Comparison of ENCODE assay signal across 34 cellular contexts in genomic region chr2:159907914-159908313, GRCh38. TPM values are rescaled to one million over a fixed set of nuclear protein-coding genes. Genes with fewer than 3 reads are reported as not detected.
A peak's percentile ranks its signal among the peaks of the same experiment; 100 is the strongest.
DNase-seq lines count a peak whose midpoint lies in the region; ATAC-seq, FAIRE-seq and TF ChIP-seq lines count a peak whose summit lies in the region.
"Had no signal": no experiment of that assay in that cellular context is flagged by ENCODE, and none has a peak within 500 bp of the region (broad histone marks: within the 10 kb centered on the region; RNA-seq: fewer than 3 reads in every experiment).

No MANE protein-coding gene starts in this region.

- no peaks in the 10 kb centered on the region for H3K27me3 ChIP-seq in bronchial epithelial cell (ENCODE audit: control insufficient read depth, insufficient read depth, low read length)
- H3K27me3 ChIP-seq: ascending aorta; BLaER1 treated with 17β-estradiol and CSF1 and Interleukin-3, amounts not matched to agents 10 nM and 100 nM; right atrium auricular region; upper lobe of left lung had no signal

- H3K27ac Mint-ChIP-seq in activated T-cell treated with anti-CD3 and anti-CD28 coated beads, Interleukin-2, amount 50 U/mL, for 72 hours = no peak overlapping the region
- H3K27ac Mint-ChIP-seq: activated CD8-positive, alpha-beta T cell treated with anti-CD3 and anti-CD28 coated beads, Interleukin-2, amount 10 ng/mL, durations not matched to agents 7 days and 5 days; activated naive CD8-positive, alpha-beta T cell treated with anti-CD3 and anti-CD28 coated beads for 36 hours; effector memory CD8-positive, alpha-beta T cell; HFFc6; stimulated activated naive B cell treated with anti-CD40 and anti-IgM and Interleukin-4, amounts not matched to agents 10 μg/mL and 1 μg/mL and 100 μg/mL, for 72 hours; T-helper 2 cell treated with Interferon-gamma antibody and Interleukin-4, amounts not matched to agents 5 μg/mL and 100 μg/mL, for 36 hours had no signal

- no peak for ATAC-seq in activated T-cell treated with anti-CD3 and anti-CD28 coated beads, Interleukin-2, amount 50 U/mL, for 72 hours (replicated peaks in 1 of 2)
- ATAC-seq in GM18498 (IDR thresholded peaks at IDR 0.05; ENCODE audit: unreplicated experiment) = no peak
- ATAC-seq: activated CD8-positive, alpha-beta T cell treated with anti-CD3 and anti-CD28 coated beads, Interleukin-2, amount 10 ng/mL, durations not matched to agents 7 days and 5 days; effector memory CD8-positive, alpha-beta T cell; foreskin keratinocyte; stimulated activated naive B cell treated with anti-CD40 and anti-IgM and Interleukin-4, amounts not matched to agents 10 μg/mL and 1 μg/mL and 100 μg/mL, for 72 hours had no signal

- H3K36me3 Mint-ChIP-seq in activated T-cell treated with anti-CD3 and anti-CD28 coated beads, Interleukin-2, amount 50 U/mL, for 72 hours (ENCODE audit: insufficient read depth in 2 of 2) = peaks cover 2 to 13% of the 10 kb centered on the region in 2 donors

- H3K4me3 Mint-ChIP-seq in activated T-cell treated with anti-CD3 and anti-CD28 coated beads, Interleukin-2, amount 50 U/mL, for 72 hours = peak overlapping the region; percentile 35 to 59
- H3K4me3 Mint-ChIP-seq: activated CD4-positive, alpha-beta T cell treated with anti-CD3 and anti-CD28 coated beads for 36 hours; activated CD8-positive, alpha-beta T cell treated with anti-CD3 and anti-CD28 coated beads, Interleukin-2, amount 10 ng/mL, durations not matched to agents 7 days and 5 days; activated naive CD8-positive, alpha-beta T cell treated with anti-CD3 and anti-CD28 coated beads for 36 hours; effector memory CD8-positive, alpha-beta T cell; HFFc6; stimulated activated naive B cell treated with anti-CD40 and anti-IgM and Interleukin-4, amounts not matched to agents 10 μg/mL and 1 μg/mL and 100 μg/mL, for 72 hours; T-helper 2 cell treated with Interferon-gamma antibody and Interleukin-4, amounts not matched to agents 5 μg/mL and 100 μg/mL, for 36 hours had no signal

- H3K27me3 Mint-ChIP-seq in activated T-cell treated with anti-CD3 and anti-CD28 coated beads, Interleukin-2, amount 50 U/mL, for 72 hours (ENCODE audit: low read depth) = no peaks in the 10 kb centered on the region
- H3K27me3 Mint-ChIP-seq: activated CD4-positive, alpha-beta T cell treated with anti-CD3 and anti-CD28 coated beads for 36 hours; activated naive CD8-positive, alpha-beta T cell treated with anti-CD3 and anti-CD28 coated beads for 36 hours; stimulated activated naive B cell treated with anti-CD40 and anti-IgM and Interleukin-4, amounts not matched to agents 10 μg/mL and 1 μg/mL and 100 μg/mL, for 72 hours had no signal

- no peak for DNase-seq in activated T-cell treated with anti-CD3 and anti-CD28 coated beads, Interleukin-2, amount 50 U/mL, for 72 hours
- DNase-seq in activated T-cell treated with anti-CD3 and anti-CD28 coated beads for 4 hours = no peak
- peak; percentile 17 for DNase-seq in NCI-H2029 treated with DMSO at 0.1 percent for 48 hours (lab: John Stamatoyannopoulos, UW)
- peak; percentile 46 for DNase-seq in bronchial epithelial cell (ENCODE audit: low read depth)
- no peak for DNase-seq in DMS 273 treated with DMSO at 0.1 percent for 48 hours (lab: John Stamatoyannopoulos, UW)
- DNase-seq in NCI-H1105 treated with DMSO at 0.1 percent for 48 hours (lab: John Stamatoyannopoulos, UW) = no peak
- DNase-seq: activated CD4-positive, alpha-beta T cell treated with anti-CD3 and anti-CD28 coated beads for 36 hours; activated CD8-positive, alpha-beta T cell treated with anti-CD3 and anti-CD28 coated beads, Interleukin-2, amount 10 ng/mL, durations not matched to agents 7 days and 5 days; activated effector memory CD4-positive, alpha-beta T cell treated with Interleukin-2 at 50 U/mL for 16 hours; activated naive CD8-positive, alpha-beta T cell treated with anti-CD3 and anti-CD28 coated beads for 36 hours; effector memory CD8-positive, alpha-beta T cell; foreskin keratinocyte; GOT3; head of caudate nucleus; HFFc6; IMR-90; MV-4-11; NCI-H187 treated with DMSO at 0.1 percent for 48 hours; SHP77 treated with DMSO at 0.1 percent for 48 hours; small intestine; stimulated activated naive B cell treated with anti-CD40 and anti-IgM and Interleukin-4, amounts not matched to agents 10 μg/mL and 1 μg/mL and 100 μg/mL, for 72 hours; upper lobe of left lung had no signal

- peaks cover 0 to 3% of the 10 kb centered on the region in 2 donors for H3K9me3 Mint-ChIP-seq in activated T-cell treated with anti-CD3 and anti-CD28 coated beads, Interleukin-2, amount 50 U/mL, for 72 hours
- H3K9me3 Mint-ChIP-seq: activated naive CD8-positive, alpha-beta T cell treated with anti-CD3 and anti-CD28 coated beads for 36 hours; effector memory CD8-positive, alpha-beta T cell; HFFc6; stimulated activated naive B cell treated with anti-CD40 and anti-IgM and Interleukin-4, amounts not matched to agents 10 μg/mL and 1 μg/mL and 100 μg/mL, for 72 hours; T-helper 2 cell treated with Interferon-gamma antibody and Interleukin-4, amounts not matched to agents 5 μg/mL and 100 μg/mL, for 36 hours had no signal

- peaks cover 78% of the 10 kb centered on the region for H3K4me1 Mint-ChIP-seq in activated T-cell treated with anti-CD3 and anti-CD28 coated beads, Interleukin-2, amount 50 U/mL, for 72 hours (ENCODE audit: low read depth)

- no peaks in the 10 kb centered on the region for H3K36me3 ChIP-seq in bronchial epithelial cell (ENCODE audit: control insufficient read depth, insufficient read depth, low read length)
- H3K36me3 ChIP-seq: ascending aorta; BLaER1 treated with 17β-estradiol and CSF1 and Interleukin-3, amounts not matched to agents 10 nM and 100 nM; cardiac muscle cell; esophagus muscularis mucosa; right atrium auricular region; upper lobe of left lung had no signal

- no peak overlapping the region for H3K4me3 ChIP-seq in bronchial epithelial cell (ENCODE audit: low read depth, low read length)
- H3K4me3 ChIP-seq: ascending aorta; BLaER1 treated with 17β-estradiol and CSF1 and Interleukin-3, amounts not matched to agents 10 nM and 100 nM; cardiac muscle cell; esophagus muscularis mucosa; right atrium auricular region; upper lobe of left lung had no signal

- TF ChIP-seq CTCF in bronchial epithelial cell (IDR thresholded peaks at IDR 0.05; ENCODE audit: insufficient read depth, low read length, severe bottlenecking) = no peak

- FAIRE-seq in bronchial epithelial cell (lab: Jason Lieb, UNC) = no peak
- FAIRE-seq: colon, GM18507, keratinocyte, RCC 7860, small intestine had no signal

RNA-seq across cellular contexts. Expression of gene LY75, which starts 3.4 kb away (rescaled TPM):
- 100 to 1,000 TPM; 108 to 114 TPM for total RNA-seq in activated T-cell treated with anti-CD3 and anti-CD28 coated beads, Interleukin-2, amount 50 U/mL, for 72 hours
- 1.3 and 2.6 TPM in 2 replicates for total RNA-seq in bronchial epithelial cell
- total RNA-seq: HFFc6, IMR-90, NCI-H460 had no signal

Comparison
In these comparisons a context has a peak if more than half of its experiments do, and no peak if none do; other contexts are left out.
1. DNase-seq: peak in NCI-H2029 treated with DMSO at 0.1 percent for 48 hours (single experiment) and bronchial epithelial cell (single experiment); none in activated T-cell treated with anti-CD3 and anti-CD28 coated beads, Interleukin-2, amount 50 U/mL, for 72 hours (0 of 2), activated T-cell treated with anti-CD3 and anti-CD28 coated beads for 4 hours (single experiment), DMS 273 treated with DMSO at 0.1 percent for 48 hours (single experiment) and NCI-H1105 treated with DMSO at 0.1 percent for 48 hours (single experiment).
2. RNA of gene LY75, which starts 3.4 kb away (total RNA-seq): 108 to 114 TPM in activated T-cell treated with anti-CD3 and anti-CD28 coated beads, Interleukin-2, amount 50 U/mL, for 72 hours; 1.3 to 2.6 TPM in bronchial epithelial cell; every median in the first group is over 10 times any median in the second.